ENCODE assay signal across 22 cellular contexts in the genomic region with DNA sequence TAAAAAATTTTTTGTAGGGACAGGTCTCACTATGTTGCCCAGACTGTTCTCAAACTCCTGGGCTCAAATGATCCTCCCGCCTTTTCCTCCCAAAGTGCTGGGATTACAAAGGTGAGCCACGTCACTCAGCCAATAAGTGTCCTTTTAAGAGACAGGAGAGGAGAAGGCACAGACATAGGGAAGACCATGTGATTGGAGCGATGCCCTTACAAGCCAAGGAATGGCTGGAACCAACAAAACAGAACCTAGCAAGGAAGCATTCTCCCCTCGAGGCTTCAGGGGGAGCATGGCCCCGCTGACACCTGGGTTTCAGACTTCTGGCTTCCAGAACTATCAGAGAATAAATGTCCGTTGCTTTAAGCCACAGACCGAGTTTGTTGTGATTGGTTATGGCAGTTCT. TPM values are rescaled to one million over a fixed set of nuclear protein-coding genes. Genes with fewer than 3 reads are reported as not detected.
DNase-seq lines count a peak whose midpoint lies in the region; ATAC-seq, FAIRE-seq and TF ChIP-seq lines count a peak whose summit lies in the region.
"Had no signal": no experiment of that assay in that cellular context is flagged by ENCODE, and none has a peak within 500 bp of the region (broad histone marks: within the 10 kb centered on the region; RNA-seq: fewer than 3 reads in every experiment).

No MANE protein-coding gene starts in this region.

- H3K4me3 ChIP-seq in K562 (no peak overlapping the region), lower lobe of right lung (no peak overlapping the region)
- H3K4me3 ChIP-seq: MG63, Peyer's patch had no signal

- H3K9me3 ChIP-seq in K562 (replicated peaks; ENCODE audit: control insufficient read depth, insufficient read depth, low read depth, low read length) (no peaks in the 10 kb centered on the region), lower lobe of right lung (no peaks in the 10 kb centered on the region)
- H3K9me3 ChIP-seq: MG63, Peyer's patch had no signal

- WGBS in K562 (ENCODE audit: insufficient coverage, low coverage, missing lambda C conversion rate): 23% methylated on average over 7 of the region's 7 CpGs

- ATAC-seq in K562 (peak; percentile 46; the same call in 2 of the 3 replicates), lower lobe of right lung (no peak), HG02571 (IDR thresholded peaks at IDR 0.05; ENCODE audit: unreplicated experiment) (no peak)

- POLR2A ChIA-PET in K562 (lab: Yijun Ruan, JAX): interaction anchor here (0.6 to 1.1 kb wide), 2 partner anchors 16 to 18 kb away, joined by 3 to 5 read pairs; no protein-coding TSS in a partner anchor

- no peak for TF ChIP-seq POLR2A in K562 (conservative IDR thresholded peaks at IDR 0.05)

- H2AFZ ChIP-seq in K562 (ENCODE audit: low read depth, low read length): peak overlapping the region; percentile 88

- no peak overlapping the region; a peak in 1 of 4 replicates for H3K9ac ChIP-seq in K562 (ENCODE audit: insufficient read depth in 1 of 2, low read depth in 2 of 2, low read length in 2 of 2)

- CTCF ChIA-PET in K562 (lab: Yijun Ruan, JAX; ENCODE audit: low intra/inter-chr PET ratio): no interaction called here

- no peak overlapping the region for H3K4me2 ChIP-seq in K562 (ENCODE audit: insufficient read depth, low read length)

- H3K27me3 ChIP-seq in K562 (ENCODE audit: control insufficient read depth in 2 of 2, insufficient read depth in 2 of 2, low read length in 2 of 2): no peaks in the 10 kb centered on the region
- no peaks in the 10 kb centered on the region for H3K27me3 ChIP-seq in lower lobe of right lung (ENCODE audit: low read depth)
- H3K27me3 ChIP-seq: MG63, Peyer's patch had no signal

- no peak for FAIRE-seq in K562 (lab: Jason Lieb, UNC)
- FAIRE-seq: GM19239 had no signal

- peaks cover 0 to 7% of the 10 kb centered on the region in 2 experiments; a peak in 2 of 5 replicates for H3K4me1 ChIP-seq in K562 (replicated peaks in 1 of 2; ENCODE audit: control insufficient read depth in 2 of 2, insufficient read depth in 2 of 2, low read length in 2 of 2)
- no peaks in the 10 kb centered on the region for H3K4me1 ChIP-seq in lower lobe of right lung
- H3K4me1 ChIP-seq: Peyer's patch had no signal

- no peaks in the 10 kb centered on the region for H3K79me2 ChIP-seq in K562 (ENCODE audit: control insufficient read depth, insufficient read depth, low read length)

- no peak for TF ChIP-seq EP300 in K562 (IDR thresholded peaks at IDR 0.05; ENCODE audit: low read length)

- no peaks in the 10 kb centered on the region for H4K20me1 ChIP-seq in K562 (replicated peaks; ENCODE audit: control insufficient read depth, insufficient read depth, low read length)

- DNase-seq in NCI-H82 (lab: John Stamatoyannopoulos, UW) (peak; percentile 33), NCI-H82 treated with DMSO at 0.1 percent for 48 hours (lab: John Stamatoyannopoulos, UW; ENCODE audit: unreplicated experiment) (no peak), K562 (ENCODE audit: extremely low read depth in 1 of 4, low spot score in 3 of 4) (peak in 1 of 4 experiments; percentile 10), lower lobe of right lung (peak; percentile 5), putamen (ENCODE audit: low spot score) (no peak), NCI-H2081 (lab: John Stamatoyannopoulos, UW) (no peak), ureter (ENCODE audit: low spot score) (no peak)
- DNase-seq: ACHN; C1 segment of cervical spinal cord; DMS53; EL; MG63; NCI-H1048; NCI-H1436; NCI-H187 treated with DMSO at 0.1 percent for 48 hours; NCI-H2227 treated with DMSO at 0.1 percent for 48 hours; NCI-H510A; NK-92 treated with Interleukin-12 subunit alpha and Interleukin-12 subunit beta, amount 100 ng/mL, for 24 hours; Peyer's patch had no signal

- no peaks in the 10 kb centered on the region for H3K36me3 ChIP-seq in K562 (ENCODE audit: control insufficient read depth, insufficient read depth, low read length)
- no peaks in the 10 kb centered on the region for H3K36me3 ChIP-seq in lower lobe of right lung
- H3K36me3 ChIP-seq: MG63, Peyer's patch had no signal

- no peaks in the 10 kb centered on the region for H3K9me1 ChIP-seq in K562 (ENCODE audit: control insufficient read depth, insufficient read depth, low read length)

- BruUV-seq in K562 (replicated peaks; lab: Mats Ljungman, UMichigan): no TSS peak

- H3K27ac ChIP-seq in K562 (ENCODE audit: extremely low read depth, low read depth, low read length) (peak overlapping the region; percentile 21; the same call in 1 of the 3 replicates), lower lobe of right lung (peak overlapping the region; percentile 18)
- H3K27ac ChIP-seq: 22Rv1, Peyer's patch had no signal

- TF ChIP-seq RAD21 in K562 (CRISPR knock-in tag; conservative IDR thresholded peaks at IDR 0.05 in 1 of 2, IDR thresholded peaks at IDR 0.05 in 1 of 2): no peak

- intact Hi-C loops in K562 (cut with micrococcal nuclease): no loop called here
- intact Hi-C loops in lower lobe of right lung (cut with DNase I): no loop called here

- TF ChIP-seq CTCF in K562 (IDR thresholded peaks at IDR 0.05 in 2 of 3, conservative IDR thresholded peaks at IDR 0.05 in 1 of 3; ENCODE audit: insufficient read depth in 2 of 3, low read depth in 1 of 3, low read length in 3 of 3) (no peak), lower lobe of right lung (IDR thresholded peaks at IDR 0.05) (no peak)

- in situ Hi-C loops in K562 (cut with MboI): no loop called here

TF ChIP-seq in K562, 482 proteins besides CTCF, POLR2A, EP300 and RAD21:
- TF ChIP-seq MNT (conservative IDR thresholded peaks at IDR 0.05): no peak
- peak; percentile 36; the same call in 1 of the 2 replicates for TF ChIP-seq L3MBTL2 (IDR thresholded peaks at IDR 0.05)
TF ChIP-seq in K562: peak in this region for 1.

RNA-seq across cellular contexts. Expression of gene NDUFS5, which starts 37.0 kb away (rescaled TPM):
- total RNA-seq in K562 (2011; cell fraction: chromatin; rRNA removed; ENCODE audit: low replicate concordance): 66.1 and 87.1 TPM in 2 replicates
- 111 and 135 TPM in 2 replicates for total RNA-seq in K562 (2011; cell fraction: nucleolus; rRNA removed)
- total RNA-seq in K562 (2011; cell fraction: nucleoplasm; rRNA removed): 140 and 150 TPM in 2 replicates
- 1,178 and 1,281 TPM in 2 replicates for total RNA-seq in K562 (2014; rRNA removed)
- 1,116 and 1,227 TPM in 2 replicates for total RNA-seq in K562 (2014; rRNA removed; fragmentation: Illumina TruSeq; extraction: Trizol)
- 976 and 1,027 TPM in 2 replicates for total RNA-seq in K562 (2015; rRNA removed; fragmentation: Illumina TruSeq; extraction: Trizol)
- 499 and 523 TPM in 2 replicates for total RNA-seq in K562 (2021)
- polyA plus RNA-seq in K562 (2011; rRNA removed): 839 and 1,074 TPM in 2 replicates
- polyA plus RNA-seq in K562 (2011; cell fraction: cytosol; rRNA removed): 254 and 811 TPM in 2 replicates
- polyA plus RNA-seq in K562 (2011; cell fraction: nucleus; rRNA removed): 160 and 368 TPM in 2 replicates
- 421 and 1,566 TPM in 2 replicates for polyA plus RNA-seq in K562 (2012)
- polyA plus RNA-seq in K562 (2014; fragmentation: Illumina TruSeq; extraction: Trizol): 1,614 and 1,625 TPM in 2 replicates
- 1,000 to 10,000 TPM; 2,515 to 2,737 TPM for polyA plus RNA-seq in K562 (2014; fragmentation: Nextera tagmentation; extraction: Ambion mirVana)
- polyA plus RNA-seq in K562 (2014; rRNA removed): 1,487 and 1,540 TPM in 2 replicates
- polyA minus RNA-seq in K562 (2011; rRNA and poly(A)+ RNA removed): 775 and 778 TPM in 2 replicates
- polyA minus RNA-seq in K562 (2011; cell fraction: cytosol; rRNA and poly(A)+ RNA removed): 126 and 154 TPM in 2 replicates
- 43.4 and 90.9 TPM in 2 replicates for polyA minus RNA-seq in K562 (2011; cell fraction: nucleus; rRNA and poly(A)+ RNA removed)
- total RNA-seq in lower lobe of right lung: 140 TPM
- 160 TPM for total RNA-seq in ureter

Comparison
In these comparisons a context has a peak if more than half of its experiments do, and no peak if none do; other contexts are left out.
1. DNase-seq: peak in NCI-H82 (single experiment) and lower lobe of right lung (single experiment); none in NCI-H82 treated with DMSO at 0.1 percent for 48 hours (single experiment), putamen (single experiment), NCI-H2081 (0 of 2) and ureter (single experiment).